8 cellular contexts compared by ENCODE assay signal in the genomic region with DNA sequence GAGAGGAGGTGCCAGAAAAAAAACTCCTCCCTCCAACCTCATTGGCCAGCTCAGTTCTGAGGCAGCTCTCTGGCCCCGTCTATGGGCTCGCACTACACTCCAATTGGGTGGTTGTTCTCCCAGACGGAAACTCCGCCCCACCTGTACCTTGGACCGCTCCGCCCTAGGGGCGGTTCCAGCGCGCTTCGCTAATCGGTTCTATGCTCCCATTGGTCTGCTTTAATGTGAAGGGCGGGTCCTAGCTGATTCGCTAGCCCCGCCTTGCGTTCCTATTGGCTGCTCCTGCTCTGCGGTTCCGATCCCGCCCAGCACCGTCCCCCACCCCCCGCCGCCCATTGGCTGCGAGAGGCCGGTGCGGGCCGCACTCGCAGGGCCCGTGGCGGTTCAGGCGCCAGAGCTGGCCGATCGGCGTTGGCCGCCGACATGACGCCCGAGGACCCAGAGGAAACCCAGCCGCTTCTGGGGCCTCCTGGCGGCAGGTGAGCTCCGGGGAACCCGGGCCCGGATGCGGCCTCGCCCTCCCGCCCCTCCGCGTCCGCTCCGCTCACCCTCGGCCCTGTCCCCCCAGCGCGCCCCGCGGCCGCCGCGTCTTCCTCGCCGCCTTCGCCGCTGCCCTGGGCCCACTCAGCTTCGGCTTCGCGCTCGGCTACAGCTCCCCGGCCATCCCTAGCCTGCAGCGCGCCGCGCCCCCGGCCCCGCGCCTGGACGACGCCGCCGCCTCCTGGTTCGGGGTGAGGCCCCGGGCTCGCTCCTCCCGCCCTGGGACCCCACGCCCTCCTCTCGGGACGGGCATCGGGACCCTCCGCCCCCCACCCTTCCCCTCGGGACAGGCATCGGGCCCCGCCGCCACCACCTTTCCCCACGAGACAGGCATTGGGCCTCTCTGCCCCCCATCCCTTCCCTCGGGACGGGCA. TPM values are rescaled to one million over a fixed set of nuclear protein-coding genes. Genes with fewer than 3 reads are reported as not detected.
DNase-seq lines count a peak whose midpoint lies in the region; ATAC-seq and TF ChIP-seq lines count a peak whose summit lies in the region.

Gene SLC2A8, plus strand, starts transcription at position 362 of the 914 bp plus-strand sequence. Its CDS starts 62 bp downstream, at position 424.

- DNase-seq in AG09319 (ENCODE audit: extremely low read depth, low read depth) (peak; percentile 98), NCI-H524 (lab: John Stamatoyannopoulos, UW) (peak; percentile 100), dedifferentiated amniotic fluid mesenchymal stem cell (ENCODE audit: extremely low spot score) (peak; percentile 99), left colon (peak; percentile 97 to 99)
- peak; percentile 77 for DNase-seq in activated CD4-positive, alpha-beta T cell treated with anti-CD3 and anti-CD28 coated beads, Interleukin-2, amount 50 U/mL, for 1 hour
- peak; percentile 68 to 70 for DNase-seq in stimulated activated CD4-positive, alpha-beta T cell treated with anti-CD3 and anti-CD28 coated beads, Interleukin-1b, Interleukin-23, amount 100 ng/mL, for 4 hours (ENCODE audit: low read depth in 2 of 2)

- ATAC-seq in GM19043 (IDR thresholded peaks at IDR 0.05; ENCODE audit: low read depth, unreplicated experiment) (peak; percentile 96), HG03354 (IDR thresholded peaks at IDR 0.05; ENCODE audit: poor library complexity, severe bottlenecking, unreplicated experiment) (peak; percentile 94), left colon (peak; percentile 87)

- no peak for TF ChIP-seq CTCF in AG09319 (IDR thresholded peaks at IDR 0.05; ENCODE audit: low read depth, low read length)

- intact Hi-C loops in left colon (cut with DNase I, micrococcal nuclease) = no loop called here

RNA-seq across cellular contexts. Expression of gene SLC2A8, which starts in this region (rescaled TPM):
- 10 to 100 TPM; 18.1 to 28.6 TPM for total RNA-seq in left colon

Comparison
In these comparisons a context has a peak if more than half of its experiments do, and no peak if none do; other contexts are left out.
1. Peak in every context shown above with its lines: DNase-seq and ATAC-seq.